Comparison of ENCODE assay signal across 8 cellular contexts in the genomic region with DNA sequence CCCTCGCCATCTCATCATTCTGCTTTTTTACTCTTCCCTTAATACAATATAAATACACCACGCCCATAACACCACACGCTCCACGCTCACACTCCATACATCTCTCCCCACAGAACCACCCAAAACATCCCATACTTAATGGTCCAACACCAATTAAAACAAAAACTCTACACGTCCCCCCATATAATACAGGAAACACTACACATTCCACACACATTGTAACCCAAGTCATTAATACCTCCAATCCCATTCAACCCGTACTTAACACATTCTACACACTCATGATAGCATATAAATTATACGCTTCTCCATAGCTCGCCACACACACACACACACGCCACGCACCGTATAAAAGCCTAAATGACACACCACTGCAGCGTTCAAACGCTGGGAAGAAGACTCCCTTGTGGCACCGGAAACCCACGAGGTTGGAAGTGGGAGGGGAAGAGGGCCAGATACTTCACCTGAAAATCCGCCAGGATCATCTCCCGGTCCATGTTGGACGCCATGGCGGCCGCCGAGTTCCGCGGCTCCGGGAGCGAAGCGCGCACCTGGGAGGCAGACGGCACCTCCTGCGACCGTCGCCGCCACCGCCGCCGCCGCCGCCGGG. TPM values are rescaled to one million over a fixed set of nuclear protein-coding genes. Genes with fewer than 3 reads are reported as not detected.
DNase-seq lines count a peak whose midpoint lies in the region; ATAC-seq, FAIRE-seq and TF ChIP-seq lines count a peak whose summit lies in the region.

No MANE protein-coding gene starts in this region.

- CTCF ChIA-PET in HepG2 (lab: Yijun Ruan, JAX; ENCODE audit: low intra/inter-chr PET ratio, low total read pairs) = no interaction called here

- H3K9me2 ChIP-seq in OCI-LY1 (ENCODE audit: low read depth, low read length) = no peaks in the 10 kb centered on the region

- H2AFZ ChIP-seq in OCI-LY1 (ENCODE audit: low read length) (no peak overlapping the region), HepG2 (ENCODE audit: low read length) (peak overlapping the region; percentile 54)

- H3K4me1 ChIP-seq in HAP-1 (peaks cover 10% of the 10 kb centered on the region), OCI-LY1 (ENCODE audit: insufficient read depth, low read length, severe bottlenecking) (peaks cover 39% of the 10 kb centered on the region), breast epithelium (peaks cover 0 to 3% of the 10 kb centered on the region in 2 donors), HepG2 (ENCODE audit: insufficient read depth, low read length) (peaks cover 24% of the 10 kb centered on the region), testis (peaks cover 3% of the 10 kb centered on the region)

- H4K20me1 ChIP-seq in OCI-LY1 (ENCODE audit: insufficient read depth, low read length) (no peaks in the 10 kb centered on the region), HepG2 (ENCODE audit: insufficient read depth, low read length) (no peaks in the 10 kb centered on the region; the same call in 1 of the 2 replicates)

- peaks cover 9% of the 10 kb centered on the region; the same call in 1 of the 2 replicates for H3K36me3 ChIP-seq in HAP-1 (replicated peaks)
- H3K36me3 ChIP-seq in OCI-LY1 (ENCODE audit: insufficient read depth, low read length) = peaks cover 20% of the 10 kb centered on the region
- H3K36me3 ChIP-seq in breast epithelium = no peaks in the 10 kb centered on the region
- H3K36me3 ChIP-seq in HepG2 (replicated peaks in 1 of 2; ENCODE audit: control insufficient read depth in 1 of 2, insufficient read depth in 2 of 2, low read length in 2 of 2) = 0 out of 5 replicates have a peak, but pooled peaks cover 0 to 2% of the 10 kb centered on the region in 2 experiments
- H3K36me3 ChIP-seq in testis (ENCODE audit: low read depth, missing control alignments) = no peaks in the 10 kb centered on the region

- ATAC-seq in HepG2 = no peak
- no peak for ATAC-seq in GM21825 (IDR thresholded peaks at IDR 0.05; ENCODE audit: unreplicated experiment)

- in situ Hi-C loops in HAP-1 (cut with MboI; ENCODE audit: low sequenced_read_pairs) = no loop called here
- in situ Hi-C loops in HepG2 (cut with HindIII; ENCODE audit: extremely low pct_ligation_motif_present, low pct_unique_long_range_greater_than_20kb) = no loop called here

- BruUV-seq in HepG2 (replicated peaks; lab: Mats Ljungman, UMichigan) = no TSS peak

- intact Hi-C loops in breast epithelium (cut with DNase I; ENCODE audit: low total_unique reads) (no loop called here), HepG2 (cut with micrococcal nuclease; ENCODE audit: unreplicated experiment) (no loop called here), testis (cut with DNase I; ENCODE audit: low total_unique reads) (no loop called here)

- H3K27ac ChIP-seq in OCI-LY1 (ENCODE audit: low read depth, low read length, poor library complexity, severe bottlenecking) = peak overlapping the region; percentile 64
- H3K27ac ChIP-seq in breast epithelium = peak overlapping the region; percentile 81 to 93
- H3K27ac ChIP-seq in HepG2 (ENCODE audit: extremely low read length, insufficient read depth, low read length) = peak overlapping the region; percentile 71
- H3K27ac ChIP-seq in testis = peak overlapping the region; percentile 43 to 84

- H3K4me3 ChIP-seq in HAP-1 (peak overlapping the region; percentile 60), OCI-LY1 (ENCODE audit: low read depth, low read length, poor library complexity, severe bottlenecking) (peak overlapping the region; percentile 93), breast epithelium (peak overlapping the region; percentile 74 to 90 (median 76)), HepG2 (replicated peaks in 1 of 3; ENCODE audit: insufficient read depth in 1 of 3, low read depth in 2 of 3, low read length in 3 of 3) (peak overlapping the region; percentile 87 to 99 (median 90)), testis (peak overlapping the region; percentile 69 to 79)

- under 1% methylated on average over 15 of the region's 38 CpGs for WGBS in HepG2 (ENCODE audit: low lambda C conversion rate)
- WGBS in testis, 2 donors = 1% methylated on average over 30 to 36 of the region's 38 CpGs

- TF ChIP-seq RAD21 in HepG2 (CRISPR knock-in tag; IDR thresholded peaks at IDR 0.05) = no peak

- POLR2A ChIA-PET in HepG2 (lab: Yijun Ruan, JAX) = interaction anchor here (1.2 kb wide), 1 partner anchor 10 kb away, joined by 3 read pairs; no protein-coding TSS in a partner anchor

- no peaks in the 10 kb centered on the region for H3F3A ChIP-seq in OCI-LY1 (ENCODE audit: insufficient read depth, low read length)

- TF ChIP-seq CTCF in OCI-LY1 (IDR thresholded peaks at IDR 0.05; ENCODE audit: low read length) (no peak), breast epithelium (IDR thresholded peaks at IDR 0.05) (no peak), HepG2 (CRISPR knock-in tag; IDR thresholded peaks at IDR 0.05) (no peak), testis (IDR thresholded peaks at IDR 0.05) (no peak)

- H3K79me2 ChIP-seq in OCI-LY1 (ENCODE audit: insufficient read depth, low read length) (peaks cover 52% of the 10 kb centered on the region), HepG2 (ENCODE audit: insufficient read depth, low read length) (peaks cover 37% of the 10 kb centered on the region)

- no peak for TF ChIP-seq EP300 in HepG2 (IDR thresholded peaks at IDR 0.05; ENCODE audit: low read depth in 2 of 2, low read length in 2 of 2)
- no peak for TF ChIP-seq EP300 in HepG2 (CRISPR knock-in tag; IDR thresholded peaks at IDR 0.05; ENCODE audit: borderline replicate concordance)

- H3K27me3 ChIP-seq in HAP-1 (ENCODE audit: low read depth) (no peaks in the 10 kb centered on the region), OCI-LY1 (ENCODE audit: insufficient read depth, low read length) (no peaks in the 10 kb centered on the region), breast epithelium (no peaks in the 10 kb centered on the region), HepG2 (ENCODE audit: control insufficient read depth in 1 of 2, insufficient read depth in 2 of 2, low read length in 2 of 2) (no peaks in the 10 kb centered on the region; a peak in 1 of 5 replicates), testis (no peaks in the 10 kb centered on the region)

- TF ChIP-seq POLR2A in breast epithelium (IDR thresholded peaks at IDR 0.05) (no peak), HepG2 (IDR thresholded peaks at IDR 0.05; ENCODE audit: insufficient read depth in 1 of 2, low read depth in 2 of 2, low read length in 2 of 2) (no peak), testis (IDR thresholded peaks at IDR 0.05) (no peak)

- FAIRE-seq in HepG2 (lab: Jason Lieb, UNC) = no peak

- peak overlapping the region; percentile 86 for H3K9ac ChIP-seq in OCI-LY1 (ENCODE audit: low read length)
- H3K9ac ChIP-seq in HepG2 (ENCODE audit: insufficient read depth, low read depth, low read length) = peak overlapping the region; percentile 83

- peak; percentile 43 for DNase-seq in NCI-H345 (lab: John Stamatoyannopoulos, UW)
- no peak for DNase-seq in NCI-H345 treated with DMSO at 0.1 percent for 48 hours (lab: John Stamatoyannopoulos, UW; ENCODE audit: unreplicated experiment)
- peak; percentile 28 to 52 for DNase-seq in HAP-1 (ENCODE audit: low spot score in 2 of 2)
- no peak for DNase-seq in breast epithelium (ENCODE audit: low spot score in 2 of 2)
- DNase-seq in HepG2 (ENCODE audit: low spot score) = peak; percentile 11
- peak; percentile 58 for DNase-seq in testis

- H3K4me2 ChIP-seq in OCI-LY1 (ENCODE audit: low read length) = peak overlapping the region; percentile 92
- H3K4me2 ChIP-seq in HepG2 (ENCODE audit: low read depth, low read length) = peak overlapping the region; percentile 74

- H3K9me3 ChIP-seq in HAP-1 = no peaks in the 10 kb centered on the region
- H3K9me3 ChIP-seq in OCI-LY1 (ENCODE audit: low read length) = no peaks in the 10 kb centered on the region
- H3K9me3 ChIP-seq in breast epithelium = no peaks in the 10 kb centered on the region
- no peaks in the 10 kb centered on the region for H3K9me3 ChIP-seq in HepG2 (ENCODE audit: low read length)
- H3K9me3 ChIP-seq in testis = no peaks in the 10 kb centered on the region

RNA-seq across cellular contexts. Expression of gene FAF1, which starts 0.7 kb away (rescaled TPM):
- 10 to 100 TPM; 34.9 to 58.2 (median 42.0) TPM for total RNA-seq in breast epithelium
- 63.3 and 82.8 TPM in 2 replicates for total RNA-seq in HepG2 (2016; rRNA removed; fragmentation: Illumina TruSeq; extraction: Trizol)
- 40.5 and 48.6 TPM in 2 replicates for total RNA-seq in HepG2 (2016; cell fraction: cytosol; rRNA removed; fragmentation: Illumina TruSeq; extraction: Trizol; ENCODE audit: low read depth)
- total RNA-seq in HepG2 (2016; cell fraction: insoluble cytoplasmic fraction; rRNA removed; fragmentation: Illumina TruSeq; extraction: Trizol) = 63.0 and 76.3 TPM in 2 replicates
- total RNA-seq in HepG2 (2016; cell fraction: membrane; rRNA removed; fragmentation: Illumina TruSeq; extraction: Trizol) = 58.2 and 67.7 TPM in 2 replicates
- total RNA-seq in HepG2 (2016; cell fraction: nucleus; rRNA removed; fragmentation: Illumina TruSeq; extraction: Trizol) = 57.2 and 61.7 TPM in 2 replicates
- 15.6 and 19.4 TPM in 2 replicates for polyA plus RNA-seq in HepG2 (2011; rRNA removed)
- polyA plus RNA-seq in HepG2 (2011; cell fraction: cytosol; rRNA removed) = 8.4 and 15.7 TPM in 2 replicates
- polyA plus RNA-seq in HepG2 (2011; cell fraction: nucleus; rRNA removed) = 5.8 and 7.7 TPM in 2 replicates
- 38.8 and 46.7 TPM in 2 replicates for polyA plus RNA-seq in HepG2 (2012)
- polyA plus RNA-seq in HepG2 (2016; cell fraction: cytosol; fragmentation: Illumina TruSeq; extraction: Trizol; ENCODE audit: low read depth) = 21.2 and 29.2 TPM in 2 replicates
- polyA plus RNA-seq in HepG2 (2016; cell fraction: insoluble cytoplasmic fraction; fragmentation: Illumina TruSeq; extraction: Trizol; ENCODE audit: low read depth) = 72.2 and 73.8 TPM in 2 replicates
- 36.3 and 46.3 TPM in 2 replicates for polyA plus RNA-seq in HepG2 (2016; cell fraction: membrane; fragmentation: Illumina TruSeq; extraction: Trizol; ENCODE audit: low read depth)
- polyA plus RNA-seq in HepG2 (2016; cell fraction: nucleus; fragmentation: Illumina TruSeq; extraction: Trizol; ENCODE audit: insufficient read depth, low read depth) = 32.7 and 33.6 TPM in 2 replicates
- polyA minus RNA-seq in HepG2 (2011; rRNA and poly(A)+ RNA removed; ENCODE audit: low replicate concordance) = 14.1 and 57.5 TPM in 2 replicates
- polyA minus RNA-seq in HepG2 (2011; cell fraction: cytosol; rRNA and poly(A)+ RNA removed) = 29.2 and 31.0 TPM in 2 replicates
- polyA minus RNA-seq in HepG2 (2011; cell fraction: nucleus; rRNA and poly(A)+ RNA removed) = 53.7 and 80.9 TPM in 2 replicates
- 10 to 100 TPM; 46.5 to 61.6 TPM for total RNA-seq in testis
- 236 TPM for polyA plus RNA-seq in testis (ENCODE audit: insufficient read depth, low read depth, low replicate concordance)

RNA-seq across cellular contexts. Expression of gene CDKN2C, which starts 10.6 kb away (rescaled TPM):
- 10 to 100 TPM; 27.1 to 40.0 (median 31.1) TPM for total RNA-seq in breast epithelium
- total RNA-seq in HepG2 (2016; rRNA removed; fragmentation: Illumina TruSeq; extraction: Trizol) = 13.7 and 14.0 TPM in 2 replicates
- total RNA-seq in HepG2 (2016; cell fraction: cytosol; rRNA removed; fragmentation: Illumina TruSeq; extraction: Trizol; ENCODE audit: low read depth) = 4.5 and 4.8 TPM in 2 replicates
- total RNA-seq in HepG2 (2016; cell fraction: insoluble cytoplasmic fraction; rRNA removed; fragmentation: Illumina TruSeq; extraction: Trizol) = 12.6 and 14.5 TPM in 2 replicates
- 8.9 and 9.6 TPM in 2 replicates for total RNA-seq in HepG2 (2016; cell fraction: membrane; rRNA removed; fragmentation: Illumina TruSeq; extraction: Trizol)
- 8.9 and 10.3 TPM in 2 replicates for total RNA-seq in HepG2 (2016; cell fraction: nucleus; rRNA removed; fragmentation: Illumina TruSeq; extraction: Trizol)
- 5.1 and 7.8 TPM in 2 replicates for polyA plus RNA-seq in HepG2 (2011; rRNA removed)
- polyA plus RNA-seq in HepG2 (2011; cell fraction: cytosol; rRNA removed) = 7.3 and 7.5 TPM in 2 replicates
- polyA plus RNA-seq in HepG2 (2011; cell fraction: nucleus; rRNA removed) = 2.3 and 4.0 TPM in 2 replicates
- polyA plus RNA-seq in HepG2 (2012) = 4.7 and 10.1 TPM in 2 replicates
- polyA plus RNA-seq in HepG2 (2016; cell fraction: cytosol; fragmentation: Illumina TruSeq; extraction: Trizol; ENCODE audit: low read depth) = 3.9 and 4.1 TPM in 2 replicates
- polyA plus RNA-seq in HepG2 (2016; cell fraction: insoluble cytoplasmic fraction; fragmentation: Illumina TruSeq; extraction: Trizol; ENCODE audit: low read depth) = 21.4 and 22.7 TPM in 2 replicates
- polyA plus RNA-seq in HepG2 (2016; cell fraction: membrane; fragmentation: Illumina TruSeq; extraction: Trizol; ENCODE audit: low read depth) = 9.0 and 9.1 TPM in 2 replicates
- polyA plus RNA-seq in HepG2 (2016; cell fraction: nucleus; fragmentation: Illumina TruSeq; extraction: Trizol; ENCODE audit: insufficient read depth, low read depth) = 13.7 and 14.7 TPM in 2 replicates
- polyA minus RNA-seq in HepG2 (2011; rRNA and poly(A)+ RNA removed; ENCODE audit: low replicate concordance) = 5.8 and 52.1 TPM in 2 replicates
- polyA minus RNA-seq in HepG2 (2011; cell fraction: cytosol; rRNA and poly(A)+ RNA removed) = 4.9 and 5.0 TPM in 2 replicates
- 3.1 and 7.9 TPM in 2 replicates for polyA minus RNA-seq in HepG2 (2011; cell fraction: nucleus; rRNA and poly(A)+ RNA removed)
- total RNA-seq in testis = 1 to 10 TPM; 7.4 to 9.5 TPM
- 8.8 TPM for polyA plus RNA-seq in testis (ENCODE audit: insufficient read depth, low read depth, low replicate concordance)

Comparison
In these comparisons a context has a peak if more than half of its experiments do, and no peak if none do; other contexts are left out.
1. DNase-seq: peak in NCI-H345 (single experiment), HAP-1 (2 of 2), HepG2 (single experiment) and testis (single experiment); none in NCI-H345 treated with DMSO at 0.1 percent for 48 hours (single experiment) and breast epithelium (0 of 2).
2. Peak in every context shown above with its lines, with median percentiles within 50 percentile points of each other: H3K4me3 ChIP-seq and H3K27ac ChIP-seq.